10 cellular contexts compared by ENCODE assay signal in genomic region chr1:148315081-148315811, GRCh38.
A peak's percentile ranks its signal among the peaks of the same experiment; 100 is the strongest.
DNase-seq lines count a peak whose midpoint lies in the region; ATAC-seq, FAIRE-seq and TF ChIP-seq lines count a peak whose summit lies in the region.
"Had no signal": no experiment of that assay in that cellular context is flagged by ENCODE, and none has a peak within 500 bp of the region (broad histone marks: within the 10 kb centered on the region; RNA-seq: fewer than 3 reads in every experiment).

No MANE protein-coding gene starts in this region.

- intact Hi-C loops in thyroid gland (cut with DNase I), result no loop called here

- no peak overlapping the region for H3K4me3 Mint-ChIP-seq in astrocyte (ENCODE audit: unreplicated experiment)

- no peak overlapping the region for H3K9ac ChIP-seq in astrocyte (ENCODE audit: low read length)

- H3K9me3 ChIP-seq in astrocyte (ENCODE audit: insufficient read depth, low read depth, low read length) (no peaks in the 10 kb centered on the region), thyroid gland (no peaks in the 10 kb centered on the region)

- H2AFZ ChIP-seq in astrocyte (ENCODE audit: low read depth, low read length), result no peak overlapping the region

- H3K79me2 ChIP-seq in astrocyte (ENCODE audit: insufficient read depth, low read length), result no peaks in the 10 kb centered on the region

- no peaks in the 10 kb centered on the region for H4K20me1 ChIP-seq in astrocyte (ENCODE audit: insufficient read depth, low read length)

- TF ChIP-seq CTCF in astrocyte (IDR thresholded peaks at IDR 0.05; ENCODE audit: insufficient read depth, low read depth, low read length) (no peak), thyroid gland (IDR thresholded peaks at IDR 0.05) (no peak)

- H3K4me1 Mint-ChIP-seq in astrocyte (ENCODE audit: low read depth, unreplicated experiment), result peaks cover 9% of the 10 kb centered on the region

- no peak overlapping the region for H3K27ac Mint-ChIP-seq in astrocyte (ENCODE audit: unreplicated experiment)

- ATAC-seq in GM19351 (IDR thresholded peaks at IDR 0.05; ENCODE audit: unreplicated experiment) (peak; percentile 85), HG03066 (IDR thresholded peaks at IDR 0.05; ENCODE audit: low read depth, unreplicated experiment) (peak; percentile 67)

- TF ChIP-seq POLR2A in thyroid gland (IDR thresholded peaks at IDR 0.05), result no peak

- H3K27me3 ChIP-seq in astrocyte (ENCODE audit: insufficient read depth, low read length), result peaks cover 27% of the 10 kb centered on the region
- H3K27me3 ChIP-seq in thyroid gland, result peaks cover 18% of the 10 kb centered on the region

- peak; percentile 24 for DNase-seq in COLO829 (ENCODE audit: low spot score)
- DNase-seq in astrocyte (ENCODE audit: low read depth), result peak; percentile 58
- DNase-seq in DMS53 treated with DMSO at 0.1 percent for 48 hours (lab: John Stamatoyannopoulos, UW; ENCODE audit: unreplicated experiment), result no peak
- no peak for DNase-seq in NCI-H146 treated with DMSO at 0.1 percent for 48 hours (lab: John Stamatoyannopoulos, UW; ENCODE audit: unreplicated experiment)
- no peak for DNase-seq in midbrain (lab: John Stamatoyannopoulos, UW)
- no peak for DNase-seq in thyroid gland
- DNase-seq: stimulated activated CD4-positive, alpha-beta T cell treated with anti-CD3 and anti-CD28 coated beads, Interleukin-2, amount 100 ng/mL, for 24 hours had no signal

- WGBS in thyroid gland, 2 donors, result 73 to 80% methylated on average over 6 of the region's 6 CpGs

- H3K4me3 ChIP-seq in astrocyte (ENCODE audit: insufficient read depth, low read depth, low read length) (peak overlapping the region; percentile 26), thyroid gland (replicated peaks in 1 of 3) (no peak overlapping the region)
- H3K4me3 ChIP-seq: lung had no signal

- H3K36me3 ChIP-seq in astrocyte (ENCODE audit: insufficient read depth, low read length) (no peaks in the 10 kb centered on the region), thyroid gland (no peaks in the 10 kb centered on the region)

- H3K36me3 Mint-ChIP-seq in astrocyte (ENCODE audit: low read depth, unreplicated experiment), result no peaks in the 10 kb centered on the region

- peak overlapping the region; percentile 59 for H3K4me2 ChIP-seq in astrocyte (ENCODE audit: low read length)

- H3K27ac ChIP-seq in astrocyte (ENCODE audit: low read depth, low read length), result no peak overlapping the region
- H3K27ac ChIP-seq in thyroid gland, result no peak overlapping the region

- peaks cover 12% of the 10 kb centered on the region for H3K9me3 Mint-ChIP-seq in astrocyte (ENCODE audit: unreplicated experiment)

- FAIRE-seq in astrocyte (lab: Jason Lieb, UNC), result no peak

- H3K4me1 ChIP-seq in astrocyte (ENCODE audit: insufficient read depth, low read length) (peaks cover 18% of the 10 kb centered on the region), thyroid gland (peaks cover 3 to 10% of the 10 kb centered on the region in 2 donors)

- H3K27me3 Mint-ChIP-seq in astrocyte (ENCODE audit: low read depth, unreplicated experiment), result peaks cover 50% of the 10 kb centered on the region

Comparison
In these comparisons a context has a peak if more than half of its experiments do, and no peak if none do; other contexts are left out.
1. DNase-seq: peak in COLO829 (single experiment) and astrocyte (single experiment); none in DMS53 treated with DMSO at 0.1 percent for 48 hours (single experiment), NCI-H146 treated with DMSO at 0.1 percent for 48 hours (single experiment), midbrain (single experiment) and thyroid gland (0 of 2).